In the genomic region with DNA sequence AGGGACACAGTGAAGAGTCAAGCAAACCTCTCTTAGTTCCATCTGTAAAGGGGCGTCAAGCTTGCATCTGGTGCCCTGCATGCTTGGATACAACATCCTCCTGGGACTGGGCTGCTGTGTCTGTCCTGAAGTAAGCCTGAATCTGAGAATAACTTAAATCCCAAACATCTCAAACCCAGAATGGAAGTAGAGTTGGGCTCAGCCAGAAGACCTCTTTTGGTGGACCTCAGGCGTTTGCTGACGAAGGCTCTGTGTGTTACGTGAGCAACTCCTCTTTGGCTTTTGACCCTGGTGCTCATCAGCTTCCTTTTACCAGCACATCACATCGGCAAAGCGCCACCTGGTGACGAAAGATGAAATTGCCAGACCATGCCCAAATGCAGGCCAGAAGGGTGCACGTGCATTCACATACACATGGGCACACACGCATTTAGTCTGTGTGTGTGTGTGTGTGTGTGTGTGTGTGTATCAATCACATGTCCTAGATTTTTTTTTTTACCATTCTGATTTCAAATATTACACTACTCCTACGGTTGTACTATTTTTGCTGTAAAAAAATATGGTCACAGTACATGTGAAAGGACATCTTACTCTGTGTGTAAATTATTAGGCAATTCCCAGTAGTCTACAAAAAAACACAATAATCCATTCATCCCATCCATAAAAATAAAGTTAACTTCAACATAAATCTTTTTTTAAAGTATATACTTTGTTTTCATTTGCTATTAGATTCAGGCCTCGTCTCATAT, we compare ENCODE assay signal across 8 cellular contexts. TPM values are rescaled to one million over a fixed set of nuclear protein-coding genes. Genes with fewer than 3 reads are reported as not detected.
DNase-seq lines count a peak whose midpoint lies in the region; ATAC-seq, FAIRE-seq and TF ChIP-seq lines count a peak whose summit lies in the region.

No MANE protein-coding gene starts in this region.

- peak; percentile 98 for FAIRE-seq in endothelial cell of umbilical vein (lab: Jason Lieb, UNC)

- peaks cover 59% of the 10 kb centered on the region for H3K4me1 Mint-ChIP-seq in activated CD8-positive, alpha-beta memory T cell treated with anti-CD3 and anti-CD28 coated beads, Interleukin-2, amount 10 ng/mL, durations not matched to agents 7 days and 5 days

- TF ChIP-seq CTCF in 22Rv1 (IDR thresholded peaks at IDR 0.05) (peak; percentile 91), KMS-11 (conservative IDR thresholded peaks at IDR 0.05; ENCODE audit: low read depth, low read length) (peak; percentile 94), OCI-LY3 (IDR thresholded peaks at IDR 0.05; ENCODE audit: low read depth, low read length) (peak; percentile 87), endothelial cell of umbilical vein (IDR thresholded peaks at IDR 0.05; ENCODE audit: extremely low read depth in 1 of 2, insufficient read depth in 1 of 2, low read depth in 1 of 2, low read length in 2 of 2) (peak; percentile 86 to 88), mucosa of descending colon (IDR thresholded peaks at IDR 0.05) (peak; percentile 77)

- ATAC-seq in GM18517 (IDR thresholded peaks at IDR 0.05; ENCODE audit: unreplicated experiment) (peak; percentile 67), mucosa of descending colon (peak; percentile 97)
- peak; percentile 87 for ATAC-seq in activated CD8-positive, alpha-beta memory T cell treated with anti-CD3 and anti-CD28 coated beads, Interleukin-2, amount 10 ng/mL, durations not matched to agents 7 days and 5 days

- no peak for TF ChIP-seq POLR2A in endothelial cell of umbilical vein (IDR thresholded peaks at IDR 0.05; ENCODE audit: low read depth, low read length)

- H3K27ac Mint-ChIP-seq in activated CD8-positive, alpha-beta memory T cell treated with anti-CD3 and anti-CD28 coated beads, Interleukin-2, amount 10 ng/mL, durations not matched to agents 7 days and 5 days, result peak overlapping the region; percentile 94

- no peaks in the 10 kb centered on the region for H3K9me3 ChIP-seq in OCI-LY3 (ENCODE audit: insufficient read depth, low read length)
- H3K9me3 ChIP-seq in endothelial cell of umbilical vein (replicated peaks; ENCODE audit: control insufficient read depth, insufficient read depth, low read length), result no peaks in the 10 kb centered on the region
- no peaks in the 10 kb centered on the region for H3K9me3 ChIP-seq in mucosa of descending colon

- H2AFZ ChIP-seq in KMS-11 (ENCODE audit: low read depth) (peak overlapping the region; percentile 51), OCI-LY3 (ENCODE audit: low read depth, low read length) (peak overlapping the region; percentile 93), endothelial cell of umbilical vein (ENCODE audit: low read depth, low read length) (peak overlapping the region; percentile 65)

- H3K9me1 ChIP-seq in endothelial cell of umbilical vein (replicated peaks; ENCODE audit: control insufficient read depth, extremely low read depth, insufficient read depth, low read length), result no peaks in the 10 kb centered on the region

- intact Hi-C loops in endothelial cell of umbilical vein (cut with micrococcal nuclease), result loop anchor here (1.0 to 10.0 kb wide), 3 partner anchors 61 to 167 kb away; no protein-coding TSS in a partner anchor
- intact Hi-C loops in mucosa of descending colon (cut with DNase I, micrococcal nuclease), result loop anchor here (5.0 to 10.0 kb wide), 3 partner anchors 57 to 93 kb away; no protein-coding TSS in a partner anchor

- peaks cover 74% of the 10 kb centered on the region for H3K4me1 ChIP-seq in KMS-11 (ENCODE audit: low read depth, poor library complexity, severe bottlenecking)
- H3K4me1 ChIP-seq in OCI-LY3 (ENCODE audit: low read length), result peaks cover 45% of the 10 kb centered on the region
- H3K4me1 ChIP-seq in endothelial cell of umbilical vein (ENCODE audit: control insufficient read depth, extremely low read depth, insufficient read depth, low read length), result peaks cover 8% of the 10 kb centered on the region
- no peaks in the 10 kb centered on the region for H3K4me1 ChIP-seq in mucosa of descending colon (ENCODE audit: low read depth)

- no peaks in the 10 kb centered on the region for H4K20me1 ChIP-seq in KMS-11 (ENCODE audit: insufficient read depth)
- no peaks in the 10 kb centered on the region for H4K20me1 ChIP-seq in OCI-LY3 (ENCODE audit: insufficient read depth, low read length)
- H4K20me1 ChIP-seq in endothelial cell of umbilical vein (replicated peaks; ENCODE audit: control insufficient read depth, extremely low read depth, insufficient read depth, low read length), result no peaks in the 10 kb centered on the region

- CTCF ChIA-PET in activated CD8-positive, alpha-beta memory T cell treated with anti-CD3 and anti-CD28 coated beads, Interleukin-2, amount 10 ng/mL, durations not matched to agents 7 days and 5 days (lab: Charles Lee), result interaction anchor here (0.6 to 11.4 kb wide), 37 partner anchors 8 to 241 kb away, joined by 3 to 147 read pairs (median 5); a partner anchor contains a TSS
- CTCF ChIA-PET in endothelial cell of umbilical vein (lab: Charles Lee), result interaction anchor here (0.6 to 5.4 kb wide), 70 partner anchors 8 to 399 kb away, joined by 3 to 99 read pairs (median 5); a partner anchor contains a TSS

- BruUV-seq in endothelial cell of umbilical vein (replicated peaks; lab: Mats Ljungman, UMichigan), result no TSS peak

- H3K27me3 Mint-ChIP-seq in activated CD8-positive, alpha-beta memory T cell treated with anti-CD3 and anti-CD28 coated beads, Interleukin-2, amount 10 ng/mL, durations not matched to agents 7 days and 5 days, result no peaks in the 10 kb centered on the region

- peak; percentile 98 for DNase-seq in activated CD8-positive, alpha-beta memory T cell treated with anti-CD3 and anti-CD28 coated beads, Interleukin-2, amount 10 ng/mL, durations not matched to agents 7 days and 5 days
- DNase-seq in endothelial cell of umbilical vein (ENCODE audit: low read depth, low spot score), result peak; percentile 93
- peak; percentile 88 to 98 (median 95) for DNase-seq in mucosa of descending colon
- peak; percentile 87 to 93 for DNase-seq in stimulated activated CD8-positive, alpha-beta memory T cell treated with anti-CD3 and anti-CD28 coated beads, Interleukin-4, amount 100 ng/mL, for 4 hours (ENCODE audit: low read depth in 2 of 2, low spot score in 1 of 2)

- no peaks in the 10 kb centered on the region for H3K27me3 ChIP-seq in KMS-11 (ENCODE audit: insufficient read depth, low read depth)
- H3K27me3 ChIP-seq in OCI-LY3 (ENCODE audit: low read depth, low read length), result no peaks in the 10 kb centered on the region
- no peaks in the 10 kb centered on the region for H3K27me3 ChIP-seq in endothelial cell of umbilical vein (ENCODE audit: control insufficient read depth in 2 of 2, insufficient read depth in 2 of 2, low read length in 2 of 2)

- H3K79me2 ChIP-seq in KMS-11 (ENCODE audit: insufficient read depth, low read depth) (no peaks in the 10 kb centered on the region), OCI-LY3 (ENCODE audit: low read length) (no peaks in the 10 kb centered on the region), endothelial cell of umbilical vein (ENCODE audit: control insufficient read depth, insufficient read depth, low read length) (no peaks in the 10 kb centered on the region)

- H3K9ac ChIP-seq in KMS-11, result no peak overlapping the region
- 0 out of 2 replicates have a peak overlapping the region, but pooled peaks have one; percentile 4 for H3K9ac ChIP-seq in OCI-LY3 (ENCODE audit: low read length)
- no peak overlapping the region for H3K9ac ChIP-seq in endothelial cell of umbilical vein (replicated peaks; ENCODE audit: extremely low read depth, insufficient read depth, low read length)

- dilution Hi-C loops in endothelial cell of umbilical vein (cut with MboI; ENCODE audit: extremely low pct_ligation_motif_present, low sequenced_read_pairs), result no loop called here

- H3K4me2 ChIP-seq in KMS-11 (no peak overlapping the region), OCI-LY3 (ENCODE audit: low read length) (peak overlapping the region; percentile 71), endothelial cell of umbilical vein (ENCODE audit: insufficient read depth, low read length) (no peak overlapping the region)

- no peaks in the 10 kb centered on the region for H3K9me3 Mint-ChIP-seq in activated CD8-positive, alpha-beta memory T cell treated with anti-CD3 and anti-CD28 coated beads, Interleukin-2, amount 10 ng/mL, durations not matched to agents 7 days and 5 days (ENCODE audit: low read depth)

- POLR2A ChIA-PET in endothelial cell of umbilical vein (lab: Charles Lee), result no interaction called here

- H3K36me3 Mint-ChIP-seq in activated CD8-positive, alpha-beta memory T cell treated with anti-CD3 and anti-CD28 coated beads, Interleukin-2, amount 10 ng/mL, durations not matched to agents 7 days and 5 days, result peaks cover 34% of the 10 kb centered on the region

- H3K36me3 ChIP-seq in KMS-11 (ENCODE audit: insufficient read depth), result no peaks in the 10 kb centered on the region
- no peaks in the 10 kb centered on the region for H3K36me3 ChIP-seq in OCI-LY3 (replicated peaks; ENCODE audit: low read depth, low read length)
- H3K36me3 ChIP-seq in endothelial cell of umbilical vein (ENCODE audit: control insufficient read depth in 2 of 2, extremely low read depth in 1 of 2, insufficient read depth in 2 of 2, low read length in 2 of 2), result no peaks in the 10 kb centered on the region
- H3K36me3 ChIP-seq in mucosa of descending colon (ENCODE audit: low read depth), result no peaks in the 10 kb centered on the region

- H3K27ac ChIP-seq in 22Rv1 (no peak overlapping the region), KMS-11 (peak overlapping the region; percentile 16; the same call in 1 of the 2 replicates), OCI-LY3 (ENCODE audit: low read length) (no peak overlapping the region), endothelial cell of umbilical vein (ENCODE audit: insufficient read depth, low read depth, low read length) (no peak overlapping the region)

- H3K4me3 ChIP-seq in KMS-11 (IDR thresholded peaks at IDR 0.05; ENCODE audit: insufficient read depth, low read depth, low read length) (no peak overlapping the region), OCI-LY3 (ENCODE audit: low read length) (peak overlapping the region; percentile 32), endothelial cell of umbilical vein (replicated peaks in 1 of 3; ENCODE audit: insufficient read depth in 1 of 3, low read depth in 1 of 3, low read length in 3 of 3) (no peak overlapping the region), mucosa of descending colon (no peak overlapping the region)

- H3K4me3 Mint-ChIP-seq in activated CD8-positive, alpha-beta memory T cell treated with anti-CD3 and anti-CD28 coated beads, Interleukin-2, amount 10 ng/mL, durations not matched to agents 7 days and 5 days, result no peak overlapping the region

RNA-seq across cellular contexts. Expression of a gene that starts 41.1 kb away (rescaled TPM):
- under 1 TPM in 1 of 2 experiments, not detected in 1; 0.55 TPM for total RNA-seq in activated CD8-positive, alpha-beta memory T cell treated with anti-CD3 and anti-CD28 coated beads, Interleukin-2, amount 10 ng/mL, durations not matched to agents 7 days and 5 days
- total RNA-seq in endothelial cell of umbilical vein (not detected in 2 replicates), mucosa of descending colon (1 to 10 TPM in 1 of 3 donors, under 1 TPM in 2; 0.16 to 2.2 (median 0.52) TPM)
- not detected in 2 replicates for polyA plus RNA-seq in endothelial cell of umbilical vein
- polyA plus RNA-seq in endothelial cell of umbilical vein (2011; cell fraction: cytosol; rRNA removed), result not detected in 2 replicates
- not detected in 2 replicates for polyA plus RNA-seq in endothelial cell of umbilical vein (2011; cell fraction: nucleus; rRNA removed)
- not detected in 2 replicates for polyA plus RNA-seq in endothelial cell of umbilical vein (2012)
- polyA minus RNA-seq in endothelial cell of umbilical vein, result not detected in 2 replicates
- not detected for polyA minus RNA-seq in endothelial cell of umbilical vein (2011; cell fraction: cytosol; rRNA and poly(A)+ RNA removed)
- not detected in 2 replicates for polyA minus RNA-seq in endothelial cell of umbilical vein (2011; cell fraction: nucleus; rRNA and poly(A)+ RNA removed)

RNA-seq across cellular contexts. Expression of a gene that starts 58.1 kb away (rescaled TPM):
- total RNA-seq in activated CD8-positive, alpha-beta memory T cell treated with anti-CD3 and anti-CD28 coated beads, Interleukin-2, amount 10 ng/mL, durations not matched to agents 7 days and 5 days, result 100 to 1,000 TPM in 1 of 2 experiments, 10 to 100 TPM in 1; 73.0 to 148 TPM
- 0.48 and 0.86 TPM in 2 replicates for total RNA-seq in endothelial cell of umbilical vein
- 0.07 and 0.13 TPM in 2 replicates for polyA plus RNA-seq in endothelial cell of umbilical vein
- polyA plus RNA-seq in endothelial cell of umbilical vein (2011; cell fraction: cytosol; rRNA removed), result 0.13 and 0.21 TPM in 2 replicates
- polyA plus RNA-seq in endothelial cell of umbilical vein (2011; cell fraction: nucleus; rRNA removed), result 0.11 and 0.29 TPM in 2 replicates
- 0.20 and 0.75 TPM in 2 replicates for polyA plus RNA-seq in endothelial cell of umbilical vein (2012)
- 0.98 and 2.5 TPM in 2 replicates for polyA minus RNA-seq in endothelial cell of umbilical vein
- polyA minus RNA-seq in endothelial cell of umbilical vein (2011; cell fraction: cytosol; rRNA and poly(A)+ RNA removed), result not detected
- polyA minus RNA-seq in endothelial cell of umbilical vein (2011; cell fraction: nucleus; rRNA and poly(A)+ RNA removed), result 0.10 TPM in 1 of 2 replicates, not detected in the other
- 10 to 100 TPM; 11.6 to 45.8 (median 17.5) TPM for total RNA-seq in mucosa of descending colon
